ENCODE assay signal across 9 cellular contexts in genomic region chr4:76435689-76436176, GRCh38. TPM values are rescaled to one million over a fixed set of nuclear protein-coding genes. Genes with fewer than 3 reads are reported as not detected.
DNase-seq lines count a peak whose midpoint lies in the region; ATAC-seq, FAIRE-seq and TF ChIP-seq lines count a peak whose summit lies in the region.
"Had no signal": no experiment of that assay in that cellular context is flagged by ENCODE, and none has a peak within 500 bp of the region (broad histone marks: within the 10 kb centered on the region; RNA-seq: fewer than 3 reads in every experiment).

No MANE protein-coding gene starts in this region.

- H3K4me3 ChIP-seq in fibroblast of lung (replicated peaks in 1 of 4; ENCODE audit: control extremely low read depth in 1 of 4, insufficient read depth in 1 of 4, low read depth in 3 of 4, low read length in 4 of 4), result peak overlapping the region; percentile 36 to 51 (median 49)
- no peak overlapping the region for H3K4me3 ChIP-seq in mucosa of stomach (ENCODE audit: low read length)

- H3K4me1 ChIP-seq in fibroblast of lung (ENCODE audit: control insufficient read depth, extremely low read depth, insufficient read depth, low read length), result peaks cover 2% of the 10 kb centered on the region
- peaks cover 5% of the 10 kb centered on the region for H3K4me1 ChIP-seq in mucosa of stomach (ENCODE audit: control insufficient read depth, insufficient read depth, low read length)

- no peaks in the 10 kb centered on the region for H3K79me2 ChIP-seq in fibroblast of lung (ENCODE audit: control insufficient read depth, insufficient read depth, low read length)

- H3K27me3 ChIP-seq in fibroblast of lung (ENCODE audit: control insufficient read depth, insufficient read depth, low read length), result no peaks in the 10 kb centered on the region
- H3K27me3 ChIP-seq in mucosa of stomach (ENCODE audit: control insufficient read depth, insufficient read depth, low read length), result no peaks in the 10 kb centered on the region

- H3K36me3 ChIP-seq in fibroblast of lung (ENCODE audit: control insufficient read depth, insufficient read depth, low read length), result no peaks in the 10 kb centered on the region
- no peaks in the 10 kb centered on the region for H3K36me3 ChIP-seq in mucosa of stomach (ENCODE audit: control insufficient read depth, insufficient read depth, low read length)

- no peaks in the 10 kb centered on the region for H4K20me1 ChIP-seq in fibroblast of lung (ENCODE audit: control insufficient read depth, extremely low read depth, insufficient read depth, low read length)

- DNase-seq in NCI-H69 (lab: John Stamatoyannopoulos, UW) (peak; percentile 5), fibroblast of lung (ENCODE audit: low read depth in 2 of 2) (peak in 1 of 2 donors; percentile 35), urothelium cell line (ENCODE audit: low spot score) (no peak), GM20000 (ENCODE audit: low spot score) (no peak), UCSD-AML1 (lab: John Stamatoyannopoulos, UW; ENCODE audit: unreplicated experiment) (no peak)
- DNase-seq: left colon, NCI-H1436 treated with DMSO at 0.1 percent for 48 hours had no signal

- peak overlapping the region; percentile 74 for H2AFZ ChIP-seq in fibroblast of lung (ENCODE audit: low read length)

- H3K4me2 ChIP-seq in fibroblast of lung (ENCODE audit: extremely low read depth, insufficient read depth, low read length), result peak overlapping the region; percentile 87

- no peak overlapping the region for H3K9ac ChIP-seq in fibroblast of lung (ENCODE audit: insufficient read depth, low read length)
- H3K9ac ChIP-seq in mucosa of stomach (ENCODE audit: low read length), result peak overlapping the region; percentile 8

- peak in 1 of 2 donors; percentile 18 for TF ChIP-seq CTCF in fibroblast of lung (conservative IDR thresholded peaks at IDR 0.05 in 1 of 2, IDR thresholded peaks at IDR 0.05 in 1 of 2; ENCODE audit: low read depth in 1 of 2, low read length in 2 of 2)
- no peak for TF ChIP-seq CTCF in GM20000 (IDR thresholded peaks at IDR 0.05; ENCODE audit: extremely low read depth, missing control alignments)

- H3K9me3 ChIP-seq in fibroblast of lung (ENCODE audit: control insufficient read depth, insufficient read depth, low read depth, low read length) (no peaks in the 10 kb centered on the region), mucosa of stomach (ENCODE audit: control insufficient read depth, low read length) (no peaks in the 10 kb centered on the region)

- no peak overlapping the region for H3K27ac ChIP-seq in fibroblast of lung (ENCODE audit: insufficient read depth, low read length)

- FAIRE-seq in urothelium cell line (lab: Jason Lieb, UNC), result peak; percentile 17

- ATAC-seq in GM21447 (IDR thresholded peaks at IDR 0.05; ENCODE audit: unreplicated experiment), result no peak
- ATAC-seq: left colon had no signal

RNA-seq across cellular contexts. Expression of gene SHROOM3, which starts 0.7 kb away (rescaled TPM):
- total RNA-seq in fibroblast of lung, result 11.0 and 23.9 TPM in 2 replicates
- 9.9 and 10.1 TPM in 2 replicates for polyA plus RNA-seq in fibroblast of lung
- polyA plus RNA-seq in fibroblast of lung (2012), result 8.1 and 11.6 TPM in 2 replicates
- polyA minus RNA-seq in fibroblast of lung (ENCODE audit: low replicate concordance), result 46.1 and 52.2 TPM in 2 replicates

RNA-seq across cellular contexts. Expression of gene CCDC158, which starts 14.8 kb away (rescaled TPM):
- total RNA-seq in fibroblast of lung, result 1.3 and 1.5 TPM in 2 replicates
- 0.05 and 0.15 TPM in 2 replicates for polyA plus RNA-seq in fibroblast of lung
- polyA plus RNA-seq in fibroblast of lung (2012), result 0.05 TPM in 1 of 2 replicates, not detected in the other
- polyA minus RNA-seq in fibroblast of lung (ENCODE audit: low replicate concordance), result not detected in 2 replicates
